1 cellular context compared by ENCODE assay signal in genomic region chr2:20139828-20140227, GRCh38.
A peak's percentile ranks its signal among the peaks of the same experiment; 100 is the strongest.
TF ChIP-seq lines count a peak whose summit lies in the region.

No MANE protein-coding gene starts in this region.

TF ChIP-seq in HepG2, 621 proteins besides CTCF, POLR2A, EP300 and RAD21 (continued from another document):
- TF ChIP-seq NFKB2 (CRISPR knock-in tag; IDR thresholded peaks at IDR 0.05; ENCODE audit: borderline replicate concordance) (0 out of 2 replicates have a peak, but pooled peaks have one; percentile 25), ZNF281 (CRISPR knock-in tag; IDR thresholded peaks at IDR 0.05; ENCODE audit: borderline replicate concordance) (peak; percentile 66; the same call in 1 of the 2 replicates), HDAC1 (CRISPR knock-in tag; IDR thresholded peaks at IDR 0.05) (no peak)
TF ChIP-seq in HepG2: peak in this region for 2.
